8 cellular contexts compared by ENCODE assay signal in the genomic region with DNA sequence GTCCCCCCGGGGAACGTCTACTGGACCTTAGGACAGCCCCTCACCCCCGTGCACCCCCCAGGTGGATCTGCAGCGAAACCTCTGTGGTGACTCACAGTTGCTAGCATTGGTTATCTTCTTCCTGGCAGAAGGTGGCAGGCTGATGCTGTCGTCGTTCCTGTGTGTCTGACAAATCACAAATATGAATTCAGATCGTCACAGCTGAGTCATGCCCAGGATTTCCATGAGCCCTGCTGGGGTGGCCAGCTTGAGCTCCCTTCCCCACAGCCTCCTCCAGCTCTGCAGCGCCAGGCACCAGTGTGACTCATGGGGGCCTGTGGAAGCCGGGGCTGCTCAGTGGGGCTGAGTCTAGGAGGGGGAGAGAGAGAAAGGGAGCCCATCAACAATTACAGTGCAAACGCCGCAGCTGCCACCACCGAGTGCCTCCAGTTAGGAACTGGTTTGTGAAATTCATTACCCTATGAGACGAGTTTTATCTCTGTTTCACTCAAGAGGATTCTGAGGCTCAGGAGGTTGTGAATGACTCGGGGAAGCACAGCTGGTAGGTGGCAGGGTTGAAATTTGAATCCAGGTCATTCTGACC.
A peak's percentile ranks its signal among the peaks of the same experiment; 100 is the strongest.
DNase-seq lines count a peak whose midpoint lies in the region; ATAC-seq and TF ChIP-seq lines count a peak whose summit lies in the region.

No MANE protein-coding gene starts in this region.

- peak overlapping the region; percentile 99 for H3K27ac Mint-ChIP-seq in activated naive CD4-positive, alpha-beta T cell treated with anti-CD3 and anti-CD28 coated beads for 36 hours

- intact Hi-C loops in activated naive CD4-positive, alpha-beta T cell treated with anti-CD3 and anti-CD28 coated beads for 36 hours (cut with micrococcal nuclease), result loop anchor here (1.0 to 10.0 kb wide), 8 partner anchors 62 to 580 kb away; a partner anchor contains a TSS

- peak; percentile 81 for DNase-seq in DMS153 treated with DMSO at 0.1 percent for 48 hours (lab: John Stamatoyannopoulos, UW; ENCODE audit: unreplicated experiment)
- peak; percentile 55 for DNase-seq in Karpas-422
- DNase-seq in SHP77 (lab: John Stamatoyannopoulos, UW), result peak; percentile 72 to 89
- peak; percentile 95 for DNase-seq in activated naive CD4-positive, alpha-beta T cell treated with anti-CD3 and anti-CD28 coated beads for 36 hours
- peak; percentile 64 for DNase-seq in globus pallidus (ENCODE audit: low spot score)
- peak; percentile 95 for DNase-seq in osteoblast (ENCODE audit: insufficient read length, low spot score, missing footprints)
- DNase-seq in thoracic aorta (ENCODE audit: low spot score), result peak; percentile 92

- no peaks in the 10 kb centered on the region for H3K27me3 Mint-ChIP-seq in activated naive CD4-positive, alpha-beta T cell treated with anti-CD3 and anti-CD28 coated beads for 36 hours (ENCODE audit: low read depth)

- H3K4me1 ChIP-seq in Karpas-422 (ENCODE audit: low read length) (peaks cover 15% of the 10 kb centered on the region), osteoblast (ENCODE audit: insufficient read depth, low read length) (peaks cover 19% of the 10 kb centered on the region), thoracic aorta (ENCODE audit: control insufficient read depth in 1 of 2, low read depth in 2 of 2) (peaks cover 8 to 20% of the 10 kb centered on the region in 2 donors)

- peak overlapping the region; percentile 71 for H3K4me3 ChIP-seq in Karpas-422 (ENCODE audit: low read length)
- H3K4me3 ChIP-seq in osteoblast (ENCODE audit: insufficient read depth, low read length), result peak overlapping the region; percentile 85
- H3K4me3 ChIP-seq in thoracic aorta, result peak overlapping the region; percentile 73

- H3K79me2 ChIP-seq in Karpas-422 (ENCODE audit: low read length) (no peaks in the 10 kb centered on the region), osteoblast (ENCODE audit: insufficient read depth, low read length) (no peaks in the 10 kb centered on the region)

- H3K9me2 ChIP-seq in Karpas-422 (replicated peaks; ENCODE audit: insufficient read depth, low read length), result no peaks in the 10 kb centered on the region

- no peaks in the 10 kb centered on the region for H3K36me3 ChIP-seq in Karpas-422 (ENCODE audit: insufficient read depth, low read length)
- no peaks in the 10 kb centered on the region for H3K36me3 ChIP-seq in osteoblast (ENCODE audit: insufficient read depth, low read length)
- no peaks in the 10 kb centered on the region for H3K36me3 ChIP-seq in thoracic aorta

- H3K9me3 ChIP-seq in Karpas-422 (ENCODE audit: low read length), result no peaks in the 10 kb centered on the region
- H3K9me3 ChIP-seq in osteoblast (ENCODE audit: low read depth, low read length), result no peaks in the 10 kb centered on the region
- no peaks in the 10 kb centered on the region for H3K9me3 ChIP-seq in thoracic aorta

- peak overlapping the region; percentile 88 for H3K4me3 Mint-ChIP-seq in activated naive CD4-positive, alpha-beta T cell treated with anti-CD3 and anti-CD28 coated beads for 36 hours

- TF ChIP-seq CTCF in osteoblast (IDR thresholded peaks at IDR 0.05; ENCODE audit: extremely low read depth, low read depth, low read length) (peak; percentile 11), thoracic aorta (IDR thresholded peaks at IDR 0.05) (no peak)

- H3K36me3 Mint-ChIP-seq in activated naive CD4-positive, alpha-beta T cell treated with anti-CD3 and anti-CD28 coated beads for 36 hours (ENCODE audit: low read depth), result no peaks in the 10 kb centered on the region

- no peaks in the 10 kb centered on the region for H3K9me3 Mint-ChIP-seq in activated naive CD4-positive, alpha-beta T cell treated with anti-CD3 and anti-CD28 coated beads for 36 hours

- H3K4me1 Mint-ChIP-seq in activated naive CD4-positive, alpha-beta T cell treated with anti-CD3 and anti-CD28 coated beads for 36 hours (ENCODE audit: low read depth), result peaks cover 20% of the 10 kb centered on the region

- H3K9ac ChIP-seq in Karpas-422 (ENCODE audit: low read length), result peak overlapping the region; percentile 61

- H3K27me3 ChIP-seq in Karpas-422 (ENCODE audit: low read length), result no peaks in the 10 kb centered on the region
- no peaks in the 10 kb centered on the region for H3K27me3 ChIP-seq in osteoblast (ENCODE audit: insufficient read depth, low read length)
- no peaks in the 10 kb centered on the region for H3K27me3 ChIP-seq in thoracic aorta (replicated peaks; ENCODE audit: insufficient read depth)

- H2AFZ ChIP-seq in Karpas-422 (ENCODE audit: low read length) (peak overlapping the region; percentile 95; the same call in 1 of the 2 replicates), osteoblast (ENCODE audit: low read length) (peak overlapping the region; percentile 99)

- H4K20me1 ChIP-seq in Karpas-422 (ENCODE audit: insufficient read depth, low read depth, low read length) (no peaks in the 10 kb centered on the region), osteoblast (ENCODE audit: insufficient read depth, low read length) (no peaks in the 10 kb centered on the region)

- peak; percentile 58 for ATAC-seq in GM21786 (IDR thresholded peaks at IDR 0.05; ENCODE audit: unreplicated experiment)
- ATAC-seq in thoracic aorta (ENCODE audit: insufficient number of reproducible peaks, low FRiP score, low read depth), result peak; percentile 84

- CTCF ChIA-PET in activated naive CD4-positive, alpha-beta T cell treated with anti-CD3 and anti-CD28 coated beads for 36 hours (lab: Charles Lee), result interaction anchor here (0.7 to 2.4 kb wide), 13 partner anchors 9 to 554 kb away, joined by 3 to 11 read pairs (median 4); no protein-coding TSS in a partner anchor

- H3K4me2 ChIP-seq in Karpas-422 (ENCODE audit: low read depth, low read length, poor library complexity, severe bottlenecking) (peak overlapping the region; percentile 82), osteoblast (ENCODE audit: insufficient read depth, low read length) (peak overlapping the region; percentile 99)

- H3K27ac ChIP-seq in Karpas-422 (ENCODE audit: low read length) (no peak overlapping the region), osteoblast (ENCODE audit: low read depth, low read length) (peak overlapping the region; percentile 99), thoracic aorta (peak overlapping the region; percentile 84 to 98)
